Comparison of ENCODE assay signal across 25 cellular contexts in the genomic region with DNA sequence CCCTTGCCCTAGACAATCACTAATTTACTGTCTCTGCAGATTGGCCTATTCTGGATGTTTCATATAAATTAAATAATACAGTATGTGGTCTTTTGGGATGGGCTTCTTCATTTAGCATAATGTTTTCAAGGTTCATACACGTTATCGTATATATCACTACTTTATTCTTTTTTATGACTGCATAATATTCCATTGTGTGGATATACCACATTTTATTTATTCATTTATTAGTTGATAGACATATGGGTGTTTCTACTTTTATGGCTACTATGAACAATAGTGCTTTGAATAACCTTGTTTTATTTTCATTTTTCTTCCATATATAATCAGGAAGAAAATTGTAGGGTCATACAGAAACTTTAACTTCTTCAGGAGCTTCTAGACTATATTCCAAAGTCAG.
"Had no signal": no experiment of that assay in that cellular context is flagged by ENCODE, and none has a peak within 500 bp of the region (broad histone marks: within the 10 kb centered on the region; RNA-seq: fewer than 3 reads in every experiment).

No MANE protein-coding gene starts in this region.

- DNase-seq: stimulated activated CD4-positive, alpha-beta T cell treated with anti-CD3 and anti-CD28 coated beads, Interleukin-2, amount 100 ng/mL, for 48 hours; stimulated activated CD4-positive, alpha-beta T cell treated with anti-CD3 and anti-CD28 coated beads, Interleukin-4, amount 100 ng/mL, for 1 hour; stimulated activated CD4-positive, alpha-beta T cell treated with anti-CD3 and anti-CD28 coated beads, Interleukin-4, amount 100 ng/mL, for 24 hours; stimulated activated CD4-positive, alpha-beta T cell treated with anti-CD3 and anti-CD28 coated beads, Interleukin-4, amount 100 ng/mL, for 4 hours; stimulated activated CD8-positive, alpha-beta memory T cell treated with anti-CD3 and anti-CD28 coated beads, Interleukin-4, amount 100 ng/mL, for 48 hours; stimulated activated naive B cell treated with anti-CD40 and anti-IgM and Interleukin-4, amounts not matched to agents 10 μg/mL and 1 μg/mL and 100 μg/mL, for 72 hours; stimulated activated naive CD4-positive, alpha-beta T cell; stimulated activated naive CD4-positive, alpha-beta T cell treated with Interleukin-2 at 50 U/mL for 16 hours; stimulated activated naive CD8-positive, alpha-beta T cell treated with anti-CD3 and anti-CD28 coated beads, Interleukin-15, amount 100 ng/mL, for 72 hours; stimulated activated naive CD8-positive, alpha-beta T cell treated with anti-CD3 and anti-CD28 coated beads, Interleukin-15, Interleukin-2, amounts not matched to agents 100 U/mL and 50 U/mL, for 24 hours; stomach; substantia nigra; thyroid gland; tibial artery; transverse colon; upper lobe of left lung; upper lobe of right lung; uterus had no signal

- H3K27me3 ChIP-seq: stomach, suprapubic skin, thyroid gland, tibial artery, tibial nerve, transverse colon, upper lobe of left lung, upper lobe of right lung, uterus, vagina had no signal

- H3K4me3 ChIP-seq: stomach, suprapubic skin, thoracic aorta, thyroid gland, tibial artery, tibial nerve, transverse colon, upper lobe of left lung, upper lobe of right lung, uterus, vagina had no signal

- H3K9me3 ChIP-seq: thoracic aorta, thyroid gland, transverse colon, upper lobe of left lung, upper lobe of right lung, uterus, vagina had no signal

- H3K36me3 ChIP-seq: stomach, suprapubic skin, thoracic aorta, thyroid gland, tibial artery, tibial nerve, transverse colon, upper lobe of left lung, upper lobe of right lung, uterus, vagina had no signal

- H3K27ac ChIP-seq: stomach, suprapubic skin, thoracic aorta, thyroid gland, tibial artery, tibial nerve, transverse colon, upper lobe of left lung, upper lobe of right lung, uterus, vagina had no signal

- FAIRE-seq: urothelium cell line had no signal

- ATAC-seq: stimulated activated effector memory CD8-positive, alpha-beta T cell treated with anti-CD3 and anti-CD28 coated beads, Interleukin-12 subunit alpha, Interleukin-12 subunit beta, amount 100 ng/mL, for 72 hours; stimulated activated memory B cell treated with anti-CD40 and anti-IgM and Interleukin-4, amounts not matched to agents 10 μg/mL and 1 μg/mL and 100 μg/mL, for 72 hours; stimulated activated naive B cell treated with anti-CD40 and anti-IgM and Interleukin-4, amounts not matched to agents 10 μg/mL and 1 μg/mL and 100 μg/mL, for 72 hours; stimulated activated naive CD8-positive, alpha-beta T cell treated with anti-CD3 and anti-CD28 coated beads, Interleukin-15, amount 100 ng/mL, for 72 hours; stimulated activated naive CD8-positive, alpha-beta T cell treated with anti-CD3 and anti-CD28 coated beads, Interleukin-15, Interleukin-2, amounts not matched to agents 100 U/mL and 50 U/mL, for 24 hours; upper lobe of right lung had no signal

- H3K4me1 ChIP-seq: stomach, suprapubic skin, thyroid gland, tibial artery, tibial nerve, transverse colon, upper lobe of left lung, upper lobe of right lung, uterus, vagina had no signal
